20 cellular contexts compared by ENCODE assay signal in the genomic region with DNA sequence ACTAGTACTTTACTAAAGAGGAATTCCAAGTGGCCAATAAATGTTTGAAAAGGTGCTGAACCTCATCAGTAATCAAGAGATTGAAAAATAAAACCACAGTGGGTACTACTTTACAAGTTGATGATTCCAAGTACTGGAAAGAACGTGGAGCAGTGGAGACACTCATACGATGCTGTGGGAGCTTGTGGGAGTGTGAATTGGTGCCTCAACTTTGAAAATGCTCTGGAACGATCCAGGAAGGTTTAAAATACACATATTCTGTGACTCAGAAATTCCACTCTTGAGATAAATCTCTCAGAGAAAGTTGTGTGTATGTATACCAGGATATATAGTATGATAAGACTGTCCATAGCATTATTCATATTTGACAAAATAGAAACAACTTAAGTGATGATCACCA. TPM values are rescaled to one million over a fixed set of nuclear protein-coding genes. Genes with fewer than 3 reads are reported as not detected.
DNase-seq lines count a peak whose midpoint lies in the region; ATAC-seq, FAIRE-seq and TF ChIP-seq lines count a peak whose summit lies in the region.
"Had no signal": no experiment of that assay in that cellular context is flagged by ENCODE, and none has a peak within 500 bp of the region (broad histone marks: within the 10 kb centered on the region; RNA-seq: fewer than 3 reads in every experiment).

No MANE protein-coding gene starts in this region.

- POLR2A ChIA-PET in CD4-positive, alpha-beta T cell (lab: Charles Lee), result interaction anchor here (0.6 to 1.6 kb wide), 3 partner anchors 9 to 70 kb away, joined by 3 to 8 read pairs (median 5); a partner anchor contains a TSS
- POLR2A ChIA-PET in naive thymus-derived CD4-positive, alpha-beta T cell (lab: Charles Lee), result interaction anchor here (1.6 kb wide), 1 partner anchor 9 kb away, joined by 4 read pairs; a partner anchor contains a TSS

- H3K4me2 ChIP-seq in astrocyte (ENCODE audit: low read length), result no peak overlapping the region
- no peak overlapping the region for H3K4me2 ChIP-seq in mesenchymal stem cell (ENCODE audit: low read length, poor library complexity, severe bottlenecking)

- H3K79me2 ChIP-seq in astrocyte (ENCODE audit: insufficient read depth, low read length), result peaks cover 94% of the 10 kb centered on the region

- no peak for TF ChIP-seq CTCF in CD4-positive, alpha-beta T cell (IDR thresholded peaks at IDR 0.05)
- TF ChIP-seq CTCF in HFFc6 (IDR thresholded peaks at IDR 0.05) (no peak), astrocyte (IDR thresholded peaks at IDR 0.05; ENCODE audit: insufficient read depth, low read depth, low read length) (no peak)

- no peak overlapping the region for H3K27ac ChIP-seq in CD4-positive, alpha-beta T cell (ENCODE audit: low read depth, low read length)
- H3K27ac ChIP-seq in astrocyte (ENCODE audit: low read depth, low read length) (no peak overlapping the region), mesenchymal stem cell (ENCODE audit: low read length, poor library complexity, severe bottlenecking) (no peak overlapping the region)
- H3K27ac ChIP-seq in naive thymus-derived CD4-positive, alpha-beta T cell (ENCODE audit: low read depth, low read length), result no peak overlapping the region
- H3K27ac ChIP-seq: ovary, SJCRH30 had no signal

- H3K4me3 ChIP-seq in astrocyte (ENCODE audit: insufficient read depth, low read depth, low read length), result no peak overlapping the region
- H3K4me3 ChIP-seq in mesenchymal stem cell (ENCODE audit: insufficient read depth in 1 of 2, low read depth in 1 of 2, low read length in 2 of 2), result no peak overlapping the region
- H3K4me3 ChIP-seq in naive thymus-derived CD4-positive, alpha-beta T cell (ENCODE audit: low read length), result no peak overlapping the region
- H3K4me3 ChIP-seq: ovary, SJCRH30 had no signal

- CTCF ChIA-PET in CD4-positive, alpha-beta T cell (lab: Charles Lee), result interaction anchor here (0.6 kb wide), 1 partner anchor 101 kb away, joined by 3 read pairs; no protein-coding TSS in a partner anchor
- CTCF ChIA-PET in naive thymus-derived CD4-positive, alpha-beta T cell (lab: Charles Lee), result no interaction called here

- H4K91ac ChIP-seq in mesenchymal stem cell (ENCODE audit: low read length), result no peak overlapping the region

- H3K4me1 Mint-ChIP-seq in CD4-positive, alpha-beta T cell (ENCODE audit: low read depth), result peaks cover 74% of the 10 kb centered on the region
- H3K4me1 Mint-ChIP-seq in HFFc6 (ENCODE audit: low read depth) (peaks cover 66% of the 10 kb centered on the region), astrocyte (ENCODE audit: low read depth, unreplicated experiment) (peaks cover 11% of the 10 kb centered on the region)
- H3K4me1 Mint-ChIP-seq in naive thymus-derived CD4-positive, alpha-beta T cell, result peaks cover 42 to 77% (median 67%) of the 10 kb centered on the region in 7 donors

- H2BK120ac ChIP-seq in mesenchymal stem cell (ENCODE audit: low read depth, low read length), result no peak overlapping the region

- no peak overlapping the region for H3K4me3 Mint-ChIP-seq in CD4-positive, alpha-beta T cell
- H3K4me3 Mint-ChIP-seq in HFFc6, result peak overlapping the region; percentile 29; the same call in 1 of the 2 replicates
- H3K4me3 Mint-ChIP-seq in astrocyte (ENCODE audit: unreplicated experiment), result no peak overlapping the region
- H3K4me3 Mint-ChIP-seq in naive thymus-derived CD4-positive, alpha-beta T cell, result peak overlapping the region in 1 of 10 donors; percentile 17
- H3K4me3 Mint-ChIP-seq: activated naive CD4-positive, alpha-beta T cell treated with anti-CD3 and anti-CD28 coated beads for 36 hours; activated T-cell treated with anti-CD3 and anti-CD28 coated beads, Interleukin-2, amount 50 U/mL, for 4 hours had no signal

- 74% methylated on average over 2 of the region's 3 CpGs for WGBS in mesenchymal stem cell

- no peak overlapping the region for H4K8ac ChIP-seq in mesenchymal stem cell (ENCODE audit: low read length)

- peaks cover 4% of the 10 kb centered on the region for H3K36me3 Mint-ChIP-seq in CD4-positive, alpha-beta T cell (ENCODE audit: low read depth)
- 0 out of 2 replicates have a peak, but pooled peaks cover 4% of the 10 kb centered on the region for H3K36me3 Mint-ChIP-seq in HFFc6 (ENCODE audit: low read depth)
- H3K36me3 Mint-ChIP-seq in astrocyte (ENCODE audit: low read depth, unreplicated experiment), result peaks cover 1% of the 10 kb centered on the region
- peaks cover 0 to 5% (median 0%) of the 10 kb centered on the region in 5 donors for H3K36me3 Mint-ChIP-seq in naive thymus-derived CD4-positive, alpha-beta T cell

- H3K9me3 Mint-ChIP-seq in CD4-positive, alpha-beta T cell, result no peaks in the 10 kb centered on the region
- H3K9me3 Mint-ChIP-seq in HFFc6 (no peaks in the 10 kb centered on the region), astrocyte (ENCODE audit: unreplicated experiment) (peaks cover 2% of the 10 kb centered on the region)
- H3K9me3 Mint-ChIP-seq in naive thymus-derived CD4-positive, alpha-beta T cell, result no peaks in the 10 kb centered on the region
- H3K9me3 Mint-ChIP-seq: activated naive CD4-positive, alpha-beta T cell treated with anti-CD3 and anti-CD28 coated beads for 36 hours; activated T-cell treated with anti-CD3 and anti-CD28 coated beads, Interleukin-2, amount 50 U/mL, for 4 hours had no signal

- H3K23ac ChIP-seq in mesenchymal stem cell (ENCODE audit: low read length in 2 of 2), result no peak overlapping the region

- intact Hi-C loops in CD4-positive, alpha-beta T cell (cut with DNase I, micrococcal nuclease), result loop anchor here in 1 of 2 experiments (10.0 kb wide), 1 partner anchor 116 kb away; no protein-coding TSS in a partner anchor
- intact Hi-C loops in naive thymus-derived CD4-positive, alpha-beta T cell (cut with micrococcal nuclease), result no loop called here

- no peak overlapping the region for H3K4ac ChIP-seq in mesenchymal stem cell (ENCODE audit: low read depth in 1 of 2, low read length in 2 of 2)

- FAIRE-seq in astrocyte (lab: Jason Lieb, UNC), result no peak

- no peak overlapping the region for H2AFZ ChIP-seq in astrocyte (ENCODE audit: low read depth, low read length)
- H2AFZ ChIP-seq in mesenchymal stem cell (ENCODE audit: low read depth, low read length), result no peak overlapping the region

- H3K18ac ChIP-seq in mesenchymal stem cell (ENCODE audit: low read depth in 1 of 2, low read length in 2 of 2), result no peak overlapping the region

- no peak overlapping the region for H2AK5ac ChIP-seq in mesenchymal stem cell (ENCODE audit: low read length, severe bottlenecking)

- peak overlapping the region; percentile 47 for H3K27ac Mint-ChIP-seq in CD4-positive, alpha-beta T cell
- H3K27ac Mint-ChIP-seq in HFFc6, result peak overlapping the region; percentile 92
- no peak overlapping the region for H3K27ac Mint-ChIP-seq in astrocyte (ENCODE audit: unreplicated experiment)
- peak overlapping the region in 1 of 9 donors; percentile 42 for H3K27ac Mint-ChIP-seq in naive thymus-derived CD4-positive, alpha-beta T cell

- H3K14ac ChIP-seq in mesenchymal stem cell (ENCODE audit: low read length in 2 of 2), result no peak overlapping the region

- H2BK12ac ChIP-seq in mesenchymal stem cell (ENCODE audit: low read length in 2 of 2), result no peak overlapping the region

- peaks cover 3% of the 10 kb centered on the region for H3K79me1 ChIP-seq in mesenchymal stem cell (replicated peaks; ENCODE audit: low read length, poor library complexity, severe bottlenecking)

- no peak overlapping the region for H3K9ac ChIP-seq in astrocyte (ENCODE audit: low read length)
- no peak overlapping the region for H3K9ac ChIP-seq in mesenchymal stem cell (ENCODE audit: low read length)

- no peak for DNase-seq in CD4-positive, alpha-beta T cell
- DNase-seq in HFFc6 (no peak), astrocyte (ENCODE audit: low read depth) (peak; percentile 34), mesenchymal stem cell (peak; percentile 53), DMS79 treated with DMSO at 0.1 percent for 48 hours (lab: John Stamatoyannopoulos, UW) (no peak)
- DNase-seq in naive thymus-derived CD4-positive, alpha-beta T cell, result no peak
- DNase-seq: activated CD4-positive, CD25-positive, alpha-beta regulatory T cell treated with anti-CD3 and anti-CD28 coated beads, Interleukin-2, amount 50 U/mL, for 72 hours; activated CD8-positive, alpha-beta memory T cell treated with anti-CD3 and anti-CD28 coated beads for 24 hours; activated naive CD4-positive, alpha-beta T cell treated with anti-CD3 and anti-CD28 coated beads for 36 hours; activated T-cell treated with anti-CD3 and anti-CD28 coated beads, Interleukin-2, amount 50 U/mL, for 4 hours; C1 segment of cervical spinal cord; DMS 273 treated with DMSO at 0.1 percent for 48 hours; NCI-H69; ovary; retina; SJCRH30; stimulated activated CD4-positive, alpha-beta T cell treated with anti-CD3 and anti-CD28 coated beads, Interleukin-2, amount 100 ng/mL, for 48 hours; stimulated activated naive CD4-positive, alpha-beta T cell had no signal

- ATAC-seq in CD4-positive, alpha-beta T cell (ENCODE audit: poor library complexity), result no peak
- no peak for ATAC-seq in GM21723 (IDR thresholded peaks at IDR 0.05; ENCODE audit: unreplicated experiment)
- ATAC-seq in GM18909 (IDR thresholded peaks at IDR 0.05; ENCODE audit: poor library complexity, unreplicated experiment), result no peak
- no peak for ATAC-seq in naive thymus-derived CD4-positive, alpha-beta T cell

- no peaks in the 10 kb centered on the region for H3K9me3 ChIP-seq in CD4-positive, alpha-beta T cell (ENCODE audit: control insufficient read depth, low read length)
- H3K9me3 ChIP-seq in astrocyte (ENCODE audit: insufficient read depth, low read depth, low read length), result no peaks in the 10 kb centered on the region
- H3K9me3 ChIP-seq in mesenchymal stem cell (ENCODE audit: control insufficient read depth, low read length), result no peaks in the 10 kb centered on the region
- no peaks in the 10 kb centered on the region for H3K9me3 ChIP-seq in naive thymus-derived CD4-positive, alpha-beta T cell (ENCODE audit: control insufficient read depth in 2 of 3, low read length in 3 of 3)
- H3K9me3 ChIP-seq: ovary, SJCRH30 had no signal

- peaks cover 93% of the 10 kb centered on the region for H4K20me1 ChIP-seq in astrocyte (ENCODE audit: insufficient read depth, low read length)

- no peaks in the 10 kb centered on the region for H3K27me3 ChIP-seq in CD4-positive, alpha-beta T cell (ENCODE audit: control insufficient read depth, insufficient read depth, low read length)
- H3K27me3 ChIP-seq in astrocyte (ENCODE audit: insufficient read depth, low read length), result no peaks in the 10 kb centered on the region
- no peaks in the 10 kb centered on the region for H3K27me3 ChIP-seq in mesenchymal stem cell (ENCODE audit: control insufficient read depth in 1 of 2, insufficient read depth in 1 of 2, low read length in 2 of 2)
- H3K27me3 ChIP-seq in naive thymus-derived CD4-positive, alpha-beta T cell (ENCODE audit: control insufficient read depth in 2 of 2, insufficient read depth in 2 of 2, low read length in 2 of 2), result no peaks in the 10 kb centered on the region
- H3K27me3 ChIP-seq: ovary, SJCRH30 had no signal

- no peak overlapping the region for H2BK15ac ChIP-seq in mesenchymal stem cell (ENCODE audit: low read depth, poor library complexity, severe bottlenecking)

- H3K27me3 Mint-ChIP-seq in CD4-positive, alpha-beta T cell, result no peaks in the 10 kb centered on the region
- no peaks in the 10 kb centered on the region for H3K27me3 Mint-ChIP-seq in HFFc6 (ENCODE audit: insufficient read depth)
- no peaks in the 10 kb centered on the region for H3K27me3 Mint-ChIP-seq in astrocyte (ENCODE audit: low read depth, unreplicated experiment)
- no peaks in the 10 kb centered on the region for H3K27me3 Mint-ChIP-seq in naive thymus-derived CD4-positive, alpha-beta T cell

- no peaks in the 10 kb centered on the region for H3K36me3 ChIP-seq in astrocyte (ENCODE audit: insufficient read depth, low read length)
- H3K36me3 ChIP-seq in mesenchymal stem cell (ENCODE audit: control insufficient read depth in 1 of 2, insufficient read depth in 2 of 2, low read depth in 1 of 2, low read length in 2 of 2), result no peaks in the 10 kb centered on the region
- no peaks in the 10 kb centered on the region for H3K36me3 ChIP-seq in naive thymus-derived CD4-positive, alpha-beta T cell (ENCODE audit: control insufficient read depth in 2 of 3, insufficient read depth in 3 of 3, low read length in 3 of 3)
- H3K36me3 ChIP-seq: ovary had no signal

- H3K4me1 ChIP-seq in astrocyte (ENCODE audit: insufficient read depth, low read length), result peaks cover 5% of the 10 kb centered on the region
- H3K4me1 ChIP-seq in mesenchymal stem cell (ENCODE audit: control insufficient read depth, insufficient read depth, low read depth, low read length), result no peaks in the 10 kb centered on the region
- H3K4me1 ChIP-seq in naive thymus-derived CD4-positive, alpha-beta T cell (ENCODE audit: control insufficient read depth in 2 of 2, insufficient read depth in 2 of 2, low read length in 2 of 2), result peaks cover 13 to 21% of the 10 kb centered on the region in 2 donors
- H3K4me1 ChIP-seq: SJCRH30 had no signal

- H2BK5ac ChIP-seq in mesenchymal stem cell (ENCODE audit: low read depth, low read length, poor library complexity, severe bottlenecking), result no peak overlapping the region

RNA-seq across cellular contexts. Expression of a gene that starts 9.3 kb away (rescaled TPM):
- total RNA-seq in CD4-positive, alpha-beta T cell, result 10 to 100 TPM; 31.5 to 37.6 TPM
- 10 to 100 TPM; 39.4 to 44.7 (median 41.0) TPM for total RNA-seq in HFFc6 (2021; fragmentation: NEBNext Ultra II Directional; extraction: Animal tissue kit (Norgen Biotek cat#: 25700))
- 42.1 and 49.6 TPM in 2 replicates for total RNA-seq in astrocyte
- polyA plus RNA-seq in mesenchymal stem cell (2013, experiment 1 of 2), result 26.9 TPM
- polyA plus RNA-seq in mesenchymal stem cell (2013, experiment 2 of 2), result 26.2 TPM
- total RNA-seq in naive thymus-derived CD4-positive, alpha-beta T cell, result 10 to 100 TPM; 43.5 to 75.5 (median 68.5) TPM
- polyA plus RNA-seq in naive thymus-derived CD4-positive, alpha-beta T cell, result 10 to 100 TPM; 13.5 to 35.2 TPM

RNA-seq across cellular contexts. Expression of a gene that starts 50.7 kb away (rescaled TPM):
- total RNA-seq in CD4-positive, alpha-beta T cell, result 10 to 100 TPM; 75.8 to 78.2 TPM
- total RNA-seq in HFFc6 (2021; fragmentation: NEBNext Ultra II Directional; extraction: Animal tissue kit (Norgen Biotek cat#: 25700)), result 10 to 100 TPM; 53.3 to 71.7 (median 60.9) TPM
- 82.8 and 89.1 TPM in 2 replicates for total RNA-seq in astrocyte
- polyA plus RNA-seq in mesenchymal stem cell (2013, experiment 1 of 2), result 55.2 TPM
- polyA plus RNA-seq in mesenchymal stem cell (2013, experiment 2 of 2), result 56.7 TPM
- 10 to 100 TPM; 45.6 to 63.4 (median 58.0) TPM for total RNA-seq in naive thymus-derived CD4-positive, alpha-beta T cell
- polyA plus RNA-seq in naive thymus-derived CD4-positive, alpha-beta T cell, result 100 to 1,000 TPM in 1 of 2 donors, 10 to 100 TPM in 1; 81.0 to 102 TPM

Comparison
In these comparisons a context has a peak if more than half of its experiments do, and no peak if none do; other contexts are left out.
1. DNase-seq: peak in astrocyte (single experiment) and mesenchymal stem cell (single experiment); none in CD4-positive, alpha-beta T cell (0 of 10), HFFc6 (single experiment), DMS79 treated with DMSO at 0.1 percent for 48 hours (single experiment) and naive thymus-derived CD4-positive, alpha-beta T cell (0 of 9).